Comparison of ENCODE assay signal across 6 cellular contexts in genomic region chr7:141737118-141737835, GRCh38. TPM values are rescaled to one million over a fixed set of nuclear protein-coding genes. Genes with fewer than 3 reads are reported as not detected.
DNase-seq lines count a peak whose midpoint lies in the region; ATAC-seq and TF ChIP-seq lines count a peak whose summit lies in the region.

No MANE protein-coding gene starts in this region.

- peaks cover 23% of the 10 kb centered on the region for H3K36me3 Mint-ChIP-seq in T-cell

- peak overlapping the region; percentile 96 to 98 (median 97) for H3K4me3 Mint-ChIP-seq in T-cell

- no peaks in the 10 kb centered on the region for H3K9me3 ChIP-seq in tibial artery

- H3K27ac Mint-ChIP-seq in T-cell: peak overlapping the region; percentile 95 to 97

- peak overlapping the region; percentile 67 to 75 for H3K4me3 ChIP-seq in tibial artery

- DNase-seq in HPDE6-E6E7 (ENCODE audit: extremely low spot score) (peak; percentile 10), T-cell (peak; percentile 4 to 76 (median 27)), globus pallidus (ENCODE audit: low spot score) (peak; percentile 3), tibial artery (no peak)

- H3K36me3 ChIP-seq in tibial artery: peaks cover 14 to 19% (median 15%) of the 10 kb centered on the region in 3 donors

- no peaks in the 10 kb centered on the region for H3K27me3 Mint-ChIP-seq in T-cell

- no peaks in the 10 kb centered on the region for H3K27me3 ChIP-seq in tibial artery

- intact Hi-C loops in tibial artery (cut with DNase I; ENCODE audit: low total_unique reads): loop anchor here (5.0 kb wide), 1 partner anchor 720 kb away; no protein-coding TSS in a partner anchor

- ATAC-seq in T-cell (replicated peaks in 1 of 4) (peak in 1 of 4 experiments; percentile 4), HG02938 (IDR thresholded peaks at IDR 0.05; ENCODE audit: unreplicated experiment) (no peak), HG03442 (IDR thresholded peaks at IDR 0.05; ENCODE audit: unreplicated experiment) (no peak)

- TF ChIP-seq CTCF in tibial artery (IDR thresholded peaks at IDR 0.05): no peak

- H3K4me1 Mint-ChIP-seq in T-cell: peaks cover 46 to 51% (median 48%) of the 10 kb centered on the region in 3 donors

- POLR2A ChIA-PET in T-cell (lab: Charles Lee): interaction anchor here (0.6 to 1.9 kb wide), 8 partner anchors 28 to 722 kb away, joined by 3 to 8 read pairs (median 4); partner anchors contain the start of genes DENND11 (in 1 of the 2) and MRPS33 (in 1 of the 2)

- H3K4me1 ChIP-seq in tibial artery: peaks cover 0 to 22% (median 14%) of the 10 kb centered on the region in 4 donors

- CTCF ChIA-PET in T-cell (lab: Charles Lee): interaction anchor here (0.5 to 3.9 kb wide), 29 partner anchors 11 to 1360 kb away, joined by 3 to 39 read pairs (median 4); partner anchors contain the start of genes DENND11 (in 2 of the 2) and WEE2 (in 1 of the 2)

- peak overlapping the region; percentile 78 to 83 for H3K27ac ChIP-seq in tibial artery

- H3K9me3 Mint-ChIP-seq in T-cell: no peaks in the 10 kb centered on the region

RNA-seq across cellular contexts. Expression of gene SSBP1, which starts 0.9 kb away (rescaled TPM):
- 100 to 1,000 TPM in 1 of 5 donors, 10 to 100 TPM in 4; 88.1 to 116 (median 91.1) TPM for total RNA-seq in T-cell

RNA-seq across cellular contexts. Expression of gene TAS2R3, which starts 26.6 kb away (rescaled TPM):
- 1 to 10 TPM in 3 of 5 donors, under 1 TPM in 2; 0.56 to 4.2 (median 2.8) TPM for total RNA-seq in T-cell

RNA-seq across cellular contexts. Expression of gene WEE2, which starts 29.1 kb away (rescaled TPM):
- not detected for total RNA-seq in T-cell

RNA-seq across cellular contexts. Expression of gene DENND11, which starts 35.3 kb away (rescaled TPM):
- total RNA-seq in T-cell: 10 to 100 TPM; 46.7 to 55.7 (median 54.8) TPM

RNA-seq across cellular contexts. Expression of gene TAS2R4, which starts 39.2 kb away (rescaled TPM):
- 1 to 10 TPM in 4 of 5 donors, under 1 TPM in 1; 0.86 to 2.6 (median 2.1) TPM for total RNA-seq in T-cell

Comparison
In these comparisons a context has a peak if more than half of its experiments do, and no peak if none do; other contexts are left out.
1. DNase-seq: peak in HPDE6-E6E7 (single experiment), T-cell (34 of 34) and globus pallidus (single experiment); none in tibial artery (0 of 2).